17 cellular contexts compared by ENCODE assay signal in genomic region chr3:177979684-177980083, GRCh38.
DNase-seq lines count a peak whose midpoint lies in the region; ATAC-seq, FAIRE-seq and TF ChIP-seq lines count a peak whose summit lies in the region.
"Had no signal": no experiment of that assay in that cellular context is flagged by ENCODE, and none has a peak within 500 bp of the region (broad histone marks: within the 10 kb centered on the region; RNA-seq: fewer than 3 reads in every experiment).

No MANE protein-coding gene starts in this region.

- no peaks in the 10 kb centered on the region for H3K36me3 ChIP-seq in PC-3 (ENCODE audit: low read depth, low read length)
- H3K36me3 ChIP-seq in kidney (ENCODE audit: control insufficient read depth in 1 of 2, insufficient read depth in 2 of 2, low read length in 2 of 2), result no peaks in the 10 kb centered on the region

- H3K4me3 ChIP-seq in PC-3 (ENCODE audit: low read length) (no peak overlapping the region), kidney (ENCODE audit: low read length in 2 of 2) (no peak overlapping the region)
- H3K4me3 ChIP-seq: A549 had no signal

- no peak for ATAC-seq in PC-3
- ATAC-seq in GM19328 (IDR thresholded peaks at IDR 0.05; ENCODE audit: unreplicated experiment), result no peak
- ATAC-seq: A549, HCT116 had no signal

- H2AFZ ChIP-seq in PC-3 (ENCODE audit: low read length), result no peak overlapping the region

- H3K9ac ChIP-seq in PC-3 (ENCODE audit: low read length) (no peak overlapping the region), kidney (ENCODE audit: low read length in 2 of 2) (no peak overlapping the region)

- H4K20me1 ChIP-seq in PC-3 (ENCODE audit: low read length), result no peaks in the 10 kb centered on the region

- H3K4me1 ChIP-seq in PC-3 (ENCODE audit: insufficient read depth, low read length), result peaks cover 31% of the 10 kb centered on the region
- H3K4me1 ChIP-seq in kidney (ENCODE audit: control insufficient read depth in 1 of 2, insufficient read depth in 1 of 2, low read depth in 1 of 2, low read length in 2 of 2), result no peaks in the 10 kb centered on the region

- TF ChIP-seq POLR2A in erythroblast (IDR thresholded peaks at IDR 0.05; ENCODE audit: low read length), result no peak

- no peak overlapping the region for H3K4me2 ChIP-seq in PC-3 (ENCODE audit: low read length)
- H3K4me2 ChIP-seq: A549 had no signal

- H3K79me2 ChIP-seq in PC-3 (ENCODE audit: low read length), result no peaks in the 10 kb centered on the region

- H3K27me3 ChIP-seq in PC-3 (ENCODE audit: low read length), result no peaks in the 10 kb centered on the region

- BruUV-seq in PC-3 (replicated peaks; lab: Mats Ljungman, UMichigan), result no TSS peak

- H3K27ac ChIP-seq in PC-3 (ENCODE audit: low read length) (no peak overlapping the region), kidney (ENCODE audit: low read depth in 2 of 2, low read length in 2 of 2) (no peak overlapping the region)

- CTCF ChIA-PET in PC-3 (lab: Charles Lee), result no interaction called here

- TF ChIP-seq CTCF in PC-3 (conservative IDR thresholded peaks at IDR 0.05; ENCODE audit: low read depth, low read length) (no peak), kidney (IDR thresholded peaks at IDR 0.05; ENCODE audit: borderline replicate concordance, extremely low read depth, insufficient read depth) (no peak)

- intact Hi-C loops in PC-3 (cut with micrococcal nuclease) (no loop called here), kidney (cut with DNase I) (no loop called here)

- H3F3A ChIP-seq in PC-3 (ENCODE audit: low read length, unreplicated experiment), result no peaks in the 10 kb centered on the region

- POLR2A ChIA-PET in PC-3 (lab: Charles Lee; ENCODE audit: unreplicated experiment), result no interaction called here

- H3K9me2 ChIP-seq in PC-3 (replicated peaks; ENCODE audit: low read length), result no peaks in the 10 kb centered on the region

- DNase-seq in DMS 273 (lab: John Stamatoyannopoulos, UW; ENCODE audit: unreplicated experiment), result peak; percentile 35
- peak; percentile 10 for DNase-seq in HTR-8/SVneo (ENCODE audit: insufficient read length, low spot score)
- peak; percentile 14 for DNase-seq in PC-3
- peak; percentile 10 to 62 for DNase-seq in erythroblast (lab: John Stamatoyannopoulos, UW)
- no peak for DNase-seq in kidney
- DNase-seq in HT-29 (ENCODE audit: low spot score), result no peak
- DNase-seq in NCI-H2196 treated with DMSO at 0.1 percent for 48 hours (lab: John Stamatoyannopoulos, UW; ENCODE audit: unreplicated experiment), result no peak
- DNase-seq: CD4-positive, alpha-beta memory T cell; KG1; NCI-H1417; NCI-H2029; NCI-H774; SHP77; T-helper 1 cell had no signal

- H3K9me3 ChIP-seq in PC-3 (ENCODE audit: low read length) (no peaks in the 10 kb centered on the region), kidney (ENCODE audit: control insufficient read depth in 1 of 2, low read length in 2 of 2) (no peaks in the 10 kb centered on the region)
- H3K9me3 ChIP-seq: A549 had no signal

- FAIRE-seq in HTR-8/SVneo (lab: Jason Lieb, UNC) (no peak), kidney (lab: Jason Lieb, UNC) (no peak)
- FAIRE-seq: A549 had no signal

Comparison
In these comparisons a context has a peak if more than half of its experiments do, and no peak if none do; other contexts are left out.
1. DNase-seq: peak in DMS 273 (single experiment), HTR-8/SVneo (single experiment), PC-3 (single experiment) and erythroblast (2 of 2); none in kidney (single experiment), HT-29 (single experiment) and NCI-H2196 treated with DMSO at 0.1 percent for 48 hours (single experiment).